Comparison of ENCODE assay signal across 22 cellular contexts in the genomic region with DNA sequence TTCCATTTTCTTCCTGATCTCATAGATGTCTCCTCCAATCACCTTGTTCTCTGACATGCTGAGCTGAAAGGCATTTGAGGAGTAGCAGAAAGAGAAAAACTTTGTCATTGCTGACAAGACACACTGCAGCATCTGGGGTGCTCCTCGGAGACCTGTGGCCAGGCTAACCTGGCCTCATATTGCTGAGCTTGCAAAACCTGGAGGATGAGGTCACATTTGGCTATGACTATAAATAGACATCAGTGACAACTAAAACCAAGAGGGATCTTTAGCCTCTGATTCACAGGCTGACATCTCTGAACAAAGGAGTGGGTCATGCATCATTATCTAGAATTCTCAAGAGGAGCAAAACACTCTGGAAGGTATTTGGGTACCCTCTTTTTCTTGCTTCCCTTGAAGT.
"Had no signal": no experiment of that assay in that cellular context is flagged by ENCODE, and none has a peak within 500 bp of the region (broad histone marks: within the 10 kb centered on the region; RNA-seq: fewer than 3 reads in every experiment).

No MANE protein-coding gene starts in this region.

- H3K79me2 ChIP-seq: parathyroid adenoma had no signal

- DNase-seq: effector CD4-positive, alpha-beta T cell; endodermal cell; erythroblast; foreskin keratinocyte; left colon; mesendoderm; naive thymus-derived CD4-positive, alpha-beta T cell; nephron progenitor cell; retina; stimulated activated CD4-positive, alpha-beta T cell treated with anti-CD3 and anti-CD28 coated beads, Interleukin-2, amount 100 ng/mL, for 24 hours; stimulated activated CD4-positive, alpha-beta T cell treated with anti-CD3 and anti-CD28 coated beads, Interleukin-4, amount 100 ng/mL, for 4 hours; stimulated activated naive CD4-positive, alpha-beta T cell; stomach; substantia nigra had no signal

- H3K4me1 Mint-ChIP-seq: naive thymus-derived CD4-positive, alpha-beta T cell had no signal

- ATAC-seq: foreskin keratinocyte; left colon; naive thymus-derived CD4-positive, alpha-beta T cell; sciatic nerve had no signal

- H3K27ac Mint-ChIP-seq: endodermal cell; naive thymus-derived CD4-positive, alpha-beta T cell; nephron progenitor cell; type B pancreatic cell had no signal

- H3K36me3 Mint-ChIP-seq: type B pancreatic cell had no signal

- H3K4me1 ChIP-seq: foreskin keratinocyte, parathyroid adenoma, prostate gland had no signal

- FAIRE-seq: colon, endothelial cell of umbilical vein, urothelium cell line had no signal

- H3K36me3 ChIP-seq: prostate gland, stomach had no signal

- H3K4me3 Mint-ChIP-seq: endodermal cell; naive thymus-derived CD4-positive, alpha-beta T cell; nephron progenitor cell; type B pancreatic cell had no signal

- H3K27ac ChIP-seq: foreskin keratinocyte, parathyroid adenoma, prostate gland, skin epidermis, stomach had no signal

- H3K27me3 ChIP-seq: foreskin keratinocyte had no signal

- H3K4me3 ChIP-seq: prostate gland, skin epidermis, stomach had no signal

- H3K9me3 ChIP-seq: prostate gland, stomach had no signal

- H3K9me3 Mint-ChIP-seq: endodermal cell, nephron progenitor cell, type B pancreatic cell had no signal

- H3K9ac ChIP-seq: parathyroid adenoma had no signal

- H2AFZ ChIP-seq: parathyroid adenoma had no signal
